18 cellular contexts compared by ENCODE assay signal in the genomic region with DNA sequence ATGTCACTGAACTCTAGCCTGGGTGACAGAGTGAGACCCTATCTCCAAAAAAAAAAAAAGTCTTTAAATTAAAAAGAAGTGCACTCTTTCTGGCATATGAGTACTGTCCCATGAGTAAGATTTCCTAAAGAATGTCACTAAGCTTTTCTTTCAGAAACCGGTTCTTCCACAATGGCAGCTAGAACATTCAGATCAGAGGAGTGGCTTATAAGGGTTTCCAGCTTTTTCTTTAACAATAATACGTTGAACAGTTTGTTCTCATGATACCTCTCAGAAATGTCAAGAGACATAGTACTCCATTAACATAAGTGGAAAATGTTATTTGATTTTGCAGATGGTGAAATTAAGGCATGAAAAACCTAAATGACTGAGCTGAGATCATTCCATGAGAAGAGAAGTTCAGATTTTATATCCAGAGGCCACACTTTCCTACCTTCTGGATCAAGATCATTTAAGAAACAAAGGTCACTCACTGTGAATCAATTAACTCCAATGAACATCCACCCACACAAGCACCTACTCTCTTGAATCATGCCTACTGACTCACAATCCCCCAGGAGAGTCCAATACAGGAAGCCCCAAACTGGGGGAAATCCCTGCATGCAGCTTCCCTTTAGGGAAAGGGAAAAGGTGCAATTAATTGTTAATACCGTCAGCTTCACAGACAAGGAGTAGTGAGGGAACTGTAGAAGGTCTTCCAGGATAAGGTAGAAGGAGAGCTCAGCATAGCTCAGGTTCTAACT.
DNase-seq lines count a peak whose midpoint lies in the region; ATAC-seq, FAIRE-seq and TF ChIP-seq lines count a peak whose summit lies in the region.
"Had no signal": no experiment of that assay in that cellular context is flagged by ENCODE, and none has a peak within 500 bp of the region (broad histone marks: within the 10 kb centered on the region; RNA-seq: fewer than 3 reads in every experiment).

No MANE protein-coding gene starts in this region.

- RAD21 ChIA-PET in HCT116 (lab: Charles Lee; ENCODE audit: low non-redundant PET in 1 of 2, low total read pairs in 2 of 2, uncharacterized antibody in 2 of 2, unreplicated experiment in 2 of 2), result no interaction called here

- H3K27ac ChIP-seq in HCT116 (ENCODE audit: low read depth, low read length), result no peak overlapping the region
- peak overlapping the region; percentile 30; the same call in 1 of the 2 replicates for H3K27ac ChIP-seq in VCaP
- peak overlapping the region; percentile 6 to 60 for H3K27ac ChIP-seq in kidney (ENCODE audit: low read depth in 2 of 2, low read length in 2 of 2)
- peak overlapping the region; percentile 52 to 84 (median 72) for H3K27ac ChIP-seq in stomach
- H3K27ac ChIP-seq in HepG2 (ENCODE audit: extremely low read length, insufficient read depth, low read length), result no peak overlapping the region
- H3K27ac ChIP-seq: esophagus muscularis mucosa, heart right ventricle, left ventricle myocardium inferior had no signal

- H3K27me3 ChIP-seq in HCT116 (ENCODE audit: insufficient read depth, low read length), result no peaks in the 10 kb centered on the region
- no peaks in the 10 kb centered on the region for H3K27me3 ChIP-seq in stomach
- no peaks in the 10 kb centered on the region; a peak in 1 of 5 replicates for H3K27me3 ChIP-seq in HepG2 (ENCODE audit: control insufficient read depth in 1 of 2, insufficient read depth in 2 of 2, low read length in 2 of 2)
- H3K27me3 ChIP-seq: esophagus muscularis mucosa, heart right ventricle had no signal

- H4K20me1 ChIP-seq in HCT116 (ENCODE audit: insufficient read depth) (no peaks in the 10 kb centered on the region), HepG2 (ENCODE audit: insufficient read depth, low read length) (no peaks in the 10 kb centered on the region)

- in situ Hi-C loops in HepG2 (cut with HindIII; ENCODE audit: extremely low pct_ligation_motif_present, low pct_unique_long_range_greater_than_20kb), result no loop called here

- H3K36me3 ChIP-seq in HCT116 (ENCODE audit: control insufficient read depth in 1 of 2, insufficient read depth in 2 of 2, low read length in 2 of 2), result no peaks in the 10 kb centered on the region
- no peaks in the 10 kb centered on the region for H3K36me3 ChIP-seq in kidney (ENCODE audit: control insufficient read depth in 1 of 2, insufficient read depth in 2 of 2, low read length in 2 of 2)
- no peaks in the 10 kb centered on the region for H3K36me3 ChIP-seq in stomach
- H3K36me3 ChIP-seq in HepG2 (replicated peaks in 1 of 2; ENCODE audit: control insufficient read depth in 1 of 2, insufficient read depth in 2 of 2, low read length in 2 of 2), result no peaks in the 10 kb centered on the region
- H3K36me3 ChIP-seq: esophagus muscularis mucosa, heart right ventricle, left ventricle myocardium inferior had no signal

- no peak overlapping the region for H3K4me3 ChIP-seq in HCT116 (replicated peaks in 1 of 2; ENCODE audit: low read depth in 1 of 2, low read length in 2 of 2)
- no peak overlapping the region for H3K4me3 ChIP-seq in kidney (ENCODE audit: low read length in 2 of 2)
- H3K4me3 ChIP-seq in stomach, result no peak overlapping the region
- H3K4me3 ChIP-seq in HepG2 (replicated peaks in 1 of 3; ENCODE audit: insufficient read depth in 1 of 3, low read depth in 2 of 3, low read length in 3 of 3), result no peak overlapping the region
- H3K4me3 ChIP-seq: esophagus muscularis mucosa, heart right ventricle, left ventricle myocardium inferior had no signal

- H2AFZ ChIP-seq in HCT116 (ENCODE audit: low read depth, low read length, poor library complexity, severe bottlenecking) (no peak overlapping the region), HepG2 (ENCODE audit: low read length) (no peak overlapping the region)

- DNase-seq in HCT116 (ENCODE audit: low read depth, low spot score) (no peak), kidney (no peak), stomach (no peak), HepG2 (ENCODE audit: low spot score) (no peak), NCI-H2107 (lab: John Stamatoyannopoulos, UW) (no peak)
- DNase-seq: activated CD4-positive, CD25-positive, alpha-beta regulatory T cell; activated effector memory CD4-positive, alpha-beta T cell treated with Interleukin-2 at 50 U/mL for 16 hours; amygdala; heart right ventricle; left ventricle myocardium inferior; naive thymus-derived CD8-positive, alpha-beta T cell; NCI-H1930; RPMI8226; T-cell had no signal

- no peaks in the 10 kb centered on the region for H3K9me2 ChIP-seq in HCT116 (ENCODE audit: insufficient read depth)

- POLR2A ChIA-PET in HCT116 (lab: Charles Lee), result no interaction called here
- POLR2A ChIA-PET in HepG2 (lab: Yijun Ruan, JAX), result interaction anchor here (1.5 kb wide), 1 partner anchor 43 kb away, joined by 3 read pairs; no protein-coding TSS in a partner anchor

- FAIRE-seq in kidney (lab: Jason Lieb, UNC), result no peak
- no peak for FAIRE-seq in HepG2 (lab: Jason Lieb, UNC)

- H3K9ac ChIP-seq in HCT116 (ENCODE audit: low read length) (no peak overlapping the region), kidney (ENCODE audit: low read length in 2 of 2) (no peak overlapping the region), HepG2 (ENCODE audit: insufficient read depth, low read depth, low read length) (no peak overlapping the region)

- H3K4me1 ChIP-seq in HCT116 (ENCODE audit: control insufficient read depth in 1 of 2, insufficient read depth in 2 of 2, low read length in 2 of 2), result peaks cover 2 to 11% of the 10 kb centered on the region in 2 experiments; a peak in 3 of 4 replicates
- peaks cover 4 to 12% of the 10 kb centered on the region in 2 donors for H3K4me1 ChIP-seq in kidney (ENCODE audit: control insufficient read depth in 1 of 2, insufficient read depth in 1 of 2, low read depth in 1 of 2, low read length in 2 of 2)
- peaks cover 0 to 24% (median 12%) of the 10 kb centered on the region in 4 donors for H3K4me1 ChIP-seq in stomach
- peaks cover 28% of the 10 kb centered on the region for H3K4me1 ChIP-seq in HepG2 (ENCODE audit: insufficient read depth, low read length)

- intact Hi-C loops in HCT116 (cut with micrococcal nuclease), result no loop called here
- intact Hi-C loops in kidney (cut with DNase I), result no loop called here
- intact Hi-C loops in stomach (cut with DNase I; ENCODE audit: low total_unique reads), result no loop called here
- intact Hi-C loops in HepG2 (cut with micrococcal nuclease; ENCODE audit: unreplicated experiment), result loop anchor here (5.0 kb wide), 1 partner anchor 42 kb away; no protein-coding TSS in a partner anchor

- H3K4me2 ChIP-seq in HCT116 (ENCODE audit: low read length), result peak overlapping the region; percentile 33
- no peak overlapping the region for H3K4me2 ChIP-seq in HepG2 (ENCODE audit: low read depth, low read length)

- TF ChIP-seq EP300 in stomach (IDR thresholded peaks at IDR 0.05) (no peak), HepG2 (IDR thresholded peaks at IDR 0.05; ENCODE audit: low read depth in 2 of 2, low read length in 2 of 2) (no peak), HepG2 (CRISPR knock-in tag; IDR thresholded peaks at IDR 0.05; ENCODE audit: borderline replicate concordance) (no peak)

- H3K79me2 ChIP-seq in HCT116 (ENCODE audit: insufficient read depth, low read length) (no peaks in the 10 kb centered on the region), HepG2 (ENCODE audit: insufficient read depth, low read length) (no peaks in the 10 kb centered on the region)

- TF ChIP-seq POLR2A in HCT116 (IDR thresholded peaks at IDR 0.05; ENCODE audit: borderline replicate concordance, extremely low read depth, insufficient read depth, insufficient read length) (no peak), stomach (IDR thresholded peaks at IDR 0.05) (no peak), HepG2 (IDR thresholded peaks at IDR 0.05; ENCODE audit: insufficient read depth in 1 of 2, low read depth in 2 of 2, low read length in 2 of 2) (no peak)

- WGBS in stomach, 5 donors, result 29 to 50% (median 41%) methylated on average over 3 of the region's 3 CpGs
- WGBS in HepG2 (ENCODE audit: low lambda C conversion rate), result 69% methylated on average over 3 of the region's 3 CpGs

- CTCF ChIA-PET in HCT116 (lab: Charles Lee), result interaction anchor here (1.1 kb wide), 1 partner anchor 10 kb away, joined by 4 read pairs; no protein-coding TSS in a partner anchor
- CTCF ChIA-PET in HepG2 (lab: Yijun Ruan, JAX; ENCODE audit: low intra/inter-chr PET ratio, low total read pairs), result no interaction called here

- no peak for TF ChIP-seq RAD21 in HCT116 (IDR thresholded peaks at IDR 0.05; ENCODE audit: low read depth)
- no peak for TF ChIP-seq RAD21 in HepG2 (CRISPR knock-in tag; IDR thresholded peaks at IDR 0.05)

- H3K9me3 ChIP-seq in HCT116 (ENCODE audit: control insufficient read depth in 1 of 2, insufficient read depth in 1 of 2, low read depth in 1 of 2, low read length in 2 of 2) (no peaks in the 10 kb centered on the region), kidney (ENCODE audit: control insufficient read depth in 1 of 2, low read length in 2 of 2) (no peaks in the 10 kb centered on the region), stomach (no peaks in the 10 kb centered on the region), HepG2 (ENCODE audit: low read length) (no peaks in the 10 kb centered on the region)
- H3K9me3 ChIP-seq: esophagus muscularis mucosa, heart right ventricle, left ventricle myocardium inferior had no signal

- ATAC-seq in HCT116, result no peak
- ATAC-seq in HepG2, result no peak
- ATAC-seq in GM19455 (IDR thresholded peaks at IDR 0.05; ENCODE audit: unreplicated experiment), result no peak
- no peak for ATAC-seq in GM19463 (IDR thresholded peaks at IDR 0.05; ENCODE audit: unreplicated experiment)
- ATAC-seq: heart right ventricle; naive thymus-derived CD8-positive, alpha-beta T cell; T-cell had no signal

- TF ChIP-seq CTCF in HCT116 (IDR thresholded peaks at IDR 0.05 in 2 of 3, conservative IDR thresholded peaks at IDR 0.05 in 1 of 3; ENCODE audit: borderline replicate concordance in 1 of 3, insufficient read depth in 1 of 3, low read depth in 2 of 3, low read length in 2 of 3), result no peak
- TF ChIP-seq CTCF in VCaP (conservative IDR thresholded peaks at IDR 0.05), result no peak
- no peak for TF ChIP-seq CTCF in kidney (IDR thresholded peaks at IDR 0.05; ENCODE audit: borderline replicate concordance, extremely low read depth, insufficient read depth)
- no peak for TF ChIP-seq CTCF in stomach (IDR thresholded peaks at IDR 0.05)
- TF ChIP-seq CTCF in HepG2 (CRISPR knock-in tag; IDR thresholded peaks at IDR 0.05), result no peak

- BruUV-seq in HCT116 (replicated peaks; lab: Mats Ljungman, UMichigan), result no TSS peak
- no TSS peak for BruUV-seq in HepG2 (replicated peaks; lab: Mats Ljungman, UMichigan)

TF ChIP-seq in HCT116, 20 proteins besides CTCF, POLR2A, EP300 and RAD21 (continues in another document):
- TF ChIP-seq FOSL1 (IDR thresholded peaks at IDR 0.05; ENCODE audit: low read depth) (no peak), EGR1 (IDR thresholded peaks at IDR 0.05; ENCODE audit: low read depth) (peak; percentile 74)

TF ChIP-seq in HepG2, 621 proteins besides CTCF, POLR2A, EP300 and RAD21 (continues in another document):
- TF ChIP-seq, protein P1, sequence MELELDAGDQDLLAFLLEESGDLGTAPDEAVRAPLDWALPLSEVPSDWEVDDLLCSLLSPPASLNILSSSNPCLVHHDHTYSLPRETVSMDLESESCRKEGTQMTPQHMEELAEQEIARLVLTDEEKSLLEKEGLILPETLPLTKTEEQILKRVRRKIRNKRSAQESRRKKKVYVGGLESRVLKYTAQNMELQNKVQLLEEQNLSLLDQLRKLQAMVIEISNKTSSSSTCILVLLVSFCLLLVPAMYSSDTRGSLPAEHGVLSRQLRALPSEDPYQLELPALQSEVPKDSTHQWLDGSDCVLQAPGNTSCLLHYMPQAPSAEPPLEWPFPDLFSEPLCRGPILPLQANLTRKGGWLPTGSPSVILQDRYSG (CRISPR knock-in tag; IDR thresholded peaks at IDR 0.05), result no peak

Comparison
In these comparisons a context has a peak if more than half of its experiments do, and no peak if none do; other contexts are left out.
1. H3K27ac ChIP-seq: peak in VCaP (single experiment), kidney (2 of 2) and stomach (5 of 5); none in HCT116 (single experiment) and HepG2 (single experiment).